In the genomic region with DNA sequence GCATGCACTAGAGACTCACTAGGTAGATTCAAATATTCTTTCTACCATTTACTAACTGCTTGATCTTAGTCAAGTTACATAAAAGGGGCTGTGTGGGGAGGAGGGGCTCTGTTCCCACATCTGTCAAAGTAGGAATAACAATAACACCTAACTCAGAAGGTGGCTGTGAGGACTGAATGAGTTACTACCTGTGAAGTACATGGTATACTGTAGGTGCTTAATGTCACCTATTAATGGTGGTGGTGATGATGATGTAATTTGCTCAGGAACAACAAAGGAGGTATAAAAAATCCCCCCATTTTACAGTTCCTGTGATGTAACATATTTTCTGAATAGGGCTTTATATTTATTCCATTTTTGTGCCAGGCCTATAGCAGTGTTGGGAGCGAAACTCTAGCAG, we compare ENCODE assay signal across 27 cellular contexts. TPM values are rescaled to one million over a fixed set of nuclear protein-coding genes. Genes with fewer than 3 reads are reported as not detected.
DNase-seq lines count a peak whose midpoint lies in the region; ATAC-seq, FAIRE-seq and TF ChIP-seq lines count a peak whose summit lies in the region.
"Had no signal": no experiment of that assay in that cellular context is flagged by ENCODE, and none has a peak within 500 bp of the region (broad histone marks: within the 10 kb centered on the region; RNA-seq: fewer than 3 reads in every experiment).

No MANE protein-coding gene starts in this region.

- POLR2A ChIA-PET in activated CD8-positive, alpha-beta T cell treated with anti-CD3 and anti-CD28 coated beads for 36 hours (lab: Charles Lee), result interaction anchor here (0.6 to 13.0 kb wide), 7 partner anchors 8 to 242 kb away, joined by 3 to 121 read pairs (median 4); no protein-coding TSS in a partner anchor
- POLR2A ChIA-PET in activated CD8-positive, alpha-beta T cell treated with anti-CD3 and anti-CD28 coated beads, Interleukin-2, amount 10 ng/mL, durations not matched to agents 7 days and 5 days (lab: Charles Lee), result interaction anchor here (0.6 to 2.4 kb wide), 6 partner anchors 9 to 91 kb away, joined by 3 to 7 read pairs (median 5); no protein-coding TSS in a partner anchor

- H3K9me3 Mint-ChIP-seq in activated CD8-positive, alpha-beta T cell treated with anti-CD3 and anti-CD28 coated beads for 36 hours, result no peaks in the 10 kb centered on the region
- no peaks in the 10 kb centered on the region for H3K9me3 Mint-ChIP-seq in activated CD8-positive, alpha-beta T cell treated with anti-CD3 and anti-CD28 coated beads, Interleukin-2, amount 10 ng/mL, durations not matched to agents 7 days and 5 days (ENCODE audit: insufficient read depth)
- no peaks in the 10 kb centered on the region for H3K9me3 Mint-ChIP-seq in central memory CD8-positive, alpha-beta T cell
- no peaks in the 10 kb centered on the region for H3K9me3 Mint-ChIP-seq in progenitor cell of endocrine pancreas (ENCODE audit: low read depth)

- no peak for TF ChIP-seq CTCF in activated CD8-positive, alpha-beta T cell treated with anti-CD3 and anti-CD28 coated beads for 36 hours (IDR thresholded peaks at IDR 0.05)
- no peak for TF ChIP-seq CTCF in progenitor cell of endocrine pancreas (IDR thresholded peaks at IDR 0.05; ENCODE audit: unreplicated experiment)

- H3K27ac Mint-ChIP-seq in activated CD8-positive, alpha-beta T cell treated with anti-CD3 and anti-CD28 coated beads for 36 hours, result peak overlapping the region; percentile 0
- H3K27ac Mint-ChIP-seq in activated CD8-positive, alpha-beta T cell treated with anti-CD3 and anti-CD28 coated beads, Interleukin-2, amount 10 ng/mL, durations not matched to agents 7 days and 5 days, result no peak overlapping the region
- H3K27ac Mint-ChIP-seq in central memory CD8-positive, alpha-beta T cell (ENCODE audit: low read depth), result peak overlapping the region; percentile 79
- H3K27ac Mint-ChIP-seq in progenitor cell of endocrine pancreas, result peak overlapping the region; percentile 90

- no peak for ATAC-seq in activated CD8-positive, alpha-beta T cell treated with anti-CD3 and anti-CD28 coated beads for 36 hours
- no peak for ATAC-seq in activated CD8-positive, alpha-beta T cell treated with anti-CD3 and anti-CD28 coated beads, Interleukin-2, amount 10 ng/mL, durations not matched to agents 7 days and 5 days
- ATAC-seq in central memory CD8-positive, alpha-beta T cell (replicated peaks; ENCODE audit: extremely low read depth, poor library complexity, severe bottlenecking), result no peak
- no peak for ATAC-seq in HG03565 (IDR thresholded peaks at IDR 0.05; ENCODE audit: unreplicated experiment)
- ATAC-seq: foreskin keratinocyte; heart right ventricle; psoas muscle; stimulated activated naive CD8-positive, alpha-beta T cell treated with anti-CD3 and anti-CD28 coated beads, Interleukin-15, Interleukin-2, amounts not matched to agents 100 U/mL and 50 U/mL, for 24 hours had no signal

- H3K4me3 Mint-ChIP-seq in activated CD8-positive, alpha-beta T cell treated with anti-CD3 and anti-CD28 coated beads for 36 hours, result no peak overlapping the region
- H3K4me3 Mint-ChIP-seq in activated CD8-positive, alpha-beta T cell treated with anti-CD3 and anti-CD28 coated beads, Interleukin-2, amount 10 ng/mL, durations not matched to agents 7 days and 5 days, result no peak overlapping the region
- no peak overlapping the region for H3K4me3 Mint-ChIP-seq in central memory CD8-positive, alpha-beta T cell
- no peak overlapping the region for H3K4me3 Mint-ChIP-seq in progenitor cell of endocrine pancreas (ENCODE audit: low read depth)

- no peaks in the 10 kb centered on the region for H3K27me3 Mint-ChIP-seq in activated CD8-positive, alpha-beta T cell treated with anti-CD3 and anti-CD28 coated beads for 36 hours
- no peaks in the 10 kb centered on the region for H3K27me3 Mint-ChIP-seq in activated CD8-positive, alpha-beta T cell treated with anti-CD3 and anti-CD28 coated beads, Interleukin-2, amount 10 ng/mL, durations not matched to agents 7 days and 5 days (ENCODE audit: low read depth)
- no peaks in the 10 kb centered on the region for H3K27me3 Mint-ChIP-seq in central memory CD8-positive, alpha-beta T cell
- H3K27me3 Mint-ChIP-seq in progenitor cell of endocrine pancreas, result no peaks in the 10 kb centered on the region

- no peak; the same call in 1 of the 2 replicates for TF ChIP-seq POLR2A in GM12891 (IDR thresholded peaks at IDR 0.05; ENCODE audit: low read depth, low read length)

- intact Hi-C loops in activated CD8-positive, alpha-beta T cell treated with anti-CD3 and anti-CD28 coated beads for 36 hours (cut with micrococcal nuclease), result no loop called here
- intact Hi-C loops in posterior vena cava (cut with DNase I), result no loop called here

- H3K4me1 Mint-ChIP-seq in activated CD8-positive, alpha-beta T cell treated with anti-CD3 and anti-CD28 coated beads for 36 hours (ENCODE audit: low read depth), result peaks cover 43% of the 10 kb centered on the region
- H3K4me1 Mint-ChIP-seq in activated CD8-positive, alpha-beta T cell treated with anti-CD3 and anti-CD28 coated beads, Interleukin-2, amount 10 ng/mL, durations not matched to agents 7 days and 5 days (ENCODE audit: low read depth), result peaks cover 46% of the 10 kb centered on the region
- peaks cover 7% of the 10 kb centered on the region for H3K4me1 Mint-ChIP-seq in central memory CD8-positive, alpha-beta T cell
- peaks cover 4% of the 10 kb centered on the region for H3K4me1 Mint-ChIP-seq in progenitor cell of endocrine pancreas (ENCODE audit: low read depth)

- CTCF ChIA-PET in activated CD8-positive, alpha-beta T cell treated with anti-CD3 and anti-CD28 coated beads for 36 hours (lab: Charles Lee), result interaction anchor here (0.9 to 1.2 kb wide), 2 partner anchors 10 to 11 kb away, joined by 3 to 4 read pairs; no protein-coding TSS in a partner anchor
- CTCF ChIA-PET in activated CD8-positive, alpha-beta T cell treated with anti-CD3 and anti-CD28 coated beads, Interleukin-2, amount 10 ng/mL, durations not matched to agents 7 days and 5 days (lab: Charles Lee), result interaction anchor here (1.0 kb wide), 1 partner anchor 29 kb away, joined by 3 read pairs; no protein-coding TSS in a partner anchor

- peaks cover 84% of the 10 kb centered on the region for H3K36me3 Mint-ChIP-seq in activated CD8-positive, alpha-beta T cell treated with anti-CD3 and anti-CD28 coated beads for 36 hours (ENCODE audit: low read depth)
- peaks cover 89% of the 10 kb centered on the region for H3K36me3 Mint-ChIP-seq in activated CD8-positive, alpha-beta T cell treated with anti-CD3 and anti-CD28 coated beads, Interleukin-2, amount 10 ng/mL, durations not matched to agents 7 days and 5 days (ENCODE audit: low read depth)
- H3K36me3 Mint-ChIP-seq in central memory CD8-positive, alpha-beta T cell (ENCODE audit: insufficient read depth), result peaks cover 82% of the 10 kb centered on the region
- H3K36me3 Mint-ChIP-seq in progenitor cell of endocrine pancreas (ENCODE audit: insufficient read depth), result peaks cover 59% of the 10 kb centered on the region

- DNase-seq in activated CD8-positive, alpha-beta T cell treated with anti-CD3 and anti-CD28 coated beads for 36 hours, result no peak
- no peak for DNase-seq in activated CD8-positive, alpha-beta T cell treated with anti-CD3 and anti-CD28 coated beads, Interleukin-2, amount 10 ng/mL, durations not matched to agents 7 days and 5 days
- DNase-seq in GM12891 (ENCODE audit: insufficient read length, low spot score) (no peak), progenitor cell of endocrine pancreas (ENCODE audit: low spot score, unreplicated experiment) (no peak), NCI-H2196 treated with DMSO at 0.1 percent for 48 hours (lab: John Stamatoyannopoulos, UW; ENCODE audit: unreplicated experiment) (no peak), posterior vena cava (ENCODE audit: low spot score) (no peak)
- no peak for DNase-seq in central memory CD8-positive, alpha-beta T cell (ENCODE audit: low spot score in 2 of 2)
- DNase-seq: activated CD4-positive, alpha-beta T cell treated with anti-CD3 and anti-CD28 coated beads, Interleukin-2, amount 50 U/mL, for 4 hours; AML-193; colonic mucosa; DMS53; effector memory CD4-positive, alpha-beta T cell; foreskin keratinocyte; H7; heart right ventricle; IMR-90; NCI-H1048; NCI-H187; NCI-H526 treated with DMSO at 0.1 percent for 48 hours; psoas muscle; SHP77; stimulated activated naive CD8-positive, alpha-beta T cell treated with anti-CD3 and anti-CD28 coated beads, Interleukin-15, Interleukin-2, amounts not matched to agents 100 U/mL and 50 U/mL, for 24 hours; T1000; WERI-Rb-1 had no signal

- peak; percentile 35 for FAIRE-seq in GM12891 (lab: Jason Lieb, UNC)
- FAIRE-seq: A204.1, G401.6 had no signal

TF ChIP-seq in GM12891, 5 proteins besides CTCF, POLR2A, EP300 and RAD21:
- no peak for TF ChIP-seq POU2F2 (IDR thresholded peaks at IDR 0.05; ENCODE audit: low read depth, low read length)
- TF ChIP-seq PAX5 (IDR thresholded peaks at IDR 0.05; ENCODE audit: insufficient read depth, low read length, severe bottlenecking), result no peak
- TF ChIP-seq POLR2AphosphoS5 (IDR thresholded peaks at IDR 0.05; ENCODE audit: low read depth, low read length), result no peak

RNA-seq across cellular contexts. Expression of a gene that starts 40.7 kb away (rescaled TPM):
- 100 to 1,000 TPM; 293 to 311 TPM for total RNA-seq in activated CD8-positive, alpha-beta T cell treated with anti-CD3 and anti-CD28 coated beads for 36 hours
- 100 to 1,000 TPM; 472 to 473 TPM for total RNA-seq in activated CD8-positive, alpha-beta T cell treated with anti-CD3 and anti-CD28 coated beads, Interleukin-2, amount 10 ng/mL, durations not matched to agents 7 days and 5 days
- polyA plus RNA-seq in GM12891 (2012; ENCODE audit: low read depth, missing spikeins), result 320 TPM
- total RNA-seq in progenitor cell of endocrine pancreas (264 and 274 TPM in 2 replicates), posterior vena cava (10 to 100 TPM; 57.9 to 88.4 TPM)
